In the genomic region with DNA sequence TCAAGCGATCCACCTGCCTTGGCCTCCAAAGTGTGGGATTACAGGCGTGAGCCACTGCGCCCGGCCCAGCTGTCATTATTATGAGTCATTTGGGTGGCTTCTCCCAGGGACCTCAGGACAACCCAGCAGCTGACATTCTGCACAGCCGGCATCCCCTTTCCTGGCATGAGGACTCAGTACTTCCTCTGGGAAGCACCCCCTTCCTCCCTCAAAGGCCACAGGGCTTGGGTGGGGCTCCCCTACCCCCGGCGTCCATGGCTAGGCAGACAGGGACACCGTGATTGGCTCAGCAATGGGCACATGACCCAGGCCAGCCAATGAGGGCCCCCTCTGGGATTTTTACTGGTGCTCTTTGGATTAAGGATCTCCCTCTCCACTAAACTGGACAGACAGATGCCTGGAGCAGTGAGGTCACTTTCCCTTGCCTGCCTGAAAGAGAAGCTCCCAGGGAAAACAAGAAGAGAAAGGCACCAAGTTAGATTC, we compare ENCODE assay signal across 1 cellular context.
A peak's percentile ranks its signal among the peaks of the same experiment; 100 is the strongest.
TF ChIP-seq lines count a peak whose summit lies in the region.

No MANE protein-coding gene starts in this region.

TF ChIP-seq in K562, 482 proteins besides CTCF, POLR2A, EP300 and RAD21 (continues in another document):
- TF ChIP-seq SUPT5H (IDR thresholded peaks at IDR 0.05) (no peak), CEBPG (CRISPR knock-in tag; IDR thresholded peaks at IDR 0.05) (no peak), CEBPG (tag; conservative IDR thresholded peaks at IDR 0.05 in 1 of 2, IDR thresholded peaks at IDR 0.05 in 1 of 2) (no peak), ZBTB7A (IDR thresholded peaks at IDR 0.05; ENCODE audit: borderline replicate concordance, control insufficient read depth, low read depth, low read length) (no peak), FOXJ2 (tag; IDR thresholded peaks at IDR 0.05) (no peak), ARID2 (IDR thresholded peaks at IDR 0.05) (no peak), XRCC3 (IDR thresholded peaks at IDR 0.05) (no peak), RBM22 (IDR thresholded peaks at IDR 0.05; ENCODE audit: low read depth, low read length, poor library complexity, severe bottlenecking) (no peak), KDM5B (IDR thresholded peaks at IDR 0.05; ENCODE audit: insufficient replicate concordance, low read depth, low read length) (no peak), ASH1L (IDR thresholded peaks at IDR 0.05; ENCODE audit: borderline replicate concordance, low read depth, partially characterized antibody) (peak; percentile 31), SMARCC2 (IDR thresholded peaks at IDR 0.05; ENCODE audit: low read depth) (no peak), TFAM (CRISPR knock-in tag; conservative IDR thresholded peaks at IDR 0.05) (no peak), WHSC1 (IDR thresholded peaks at IDR 0.05; ENCODE audit: low read length) (no peak), ELF1 (tag; IDR thresholded peaks at IDR 0.05) (no peak), ZNF431 (CRISPR knock-in tag; IDR thresholded peaks at IDR 0.05) (no peak), CBFA2T2 (conservative IDR thresholded peaks at IDR 0.05) (peak; percentile 36; the same call in 1 of the 2 replicates), BRD4 (IDR thresholded peaks at IDR 0.05) (no peak), IRF2 (CRISPR knock-in tag; IDR thresholded peaks at IDR 0.05) (no peak), SREBF2 (CRISPR knock-in tag; IDR thresholded peaks at IDR 0.05) (no peak), RAD51 (IDR thresholded peaks at IDR 0.05; ENCODE audit: borderline replicate concordance, low read depth) (peak; percentile 87), CREM (IDR thresholded peaks at IDR 0.05; ENCODE audit: low read depth) (no peak), CBX5 (IDR thresholded peaks at IDR 0.05; ENCODE audit: borderline replicate concordance, low read depth) (no peak), COPS2 (conservative IDR thresholded peaks at IDR 0.05) (no peak), PHB (CRISPR knock-in tag; IDR thresholded peaks at IDR 0.05) (no peak), NFIX (CRISPR knock-in tag; IDR thresholded peaks at IDR 0.05; ENCODE audit: low read depth) (no peak), MAZ (CRISPR knock-in tag; conservative IDR thresholded peaks at IDR 0.05 in 1 of 2, IDR thresholded peaks at IDR 0.05 in 1 of 2) (no peak), SRSF7 (optimal IDR thresholded peaks at IDR 0.05; ENCODE audit: low read depth, low read length) (no peak), HNRNPL (IDR thresholded peaks at IDR 0.05; ENCODE audit: low read depth, low read length) (no peak), ILK (tag; IDR thresholded peaks at IDR 0.05; ENCODE audit: borderline replicate concordance, low read depth) (no peak), DACH1 (IDR thresholded peaks at IDR 0.05; ENCODE audit: partially characterized antibody) (no peak), PYGO2 (tag; IDR thresholded peaks at IDR 0.05) (no peak)
- TF ChIP-seq, protein P1, sequence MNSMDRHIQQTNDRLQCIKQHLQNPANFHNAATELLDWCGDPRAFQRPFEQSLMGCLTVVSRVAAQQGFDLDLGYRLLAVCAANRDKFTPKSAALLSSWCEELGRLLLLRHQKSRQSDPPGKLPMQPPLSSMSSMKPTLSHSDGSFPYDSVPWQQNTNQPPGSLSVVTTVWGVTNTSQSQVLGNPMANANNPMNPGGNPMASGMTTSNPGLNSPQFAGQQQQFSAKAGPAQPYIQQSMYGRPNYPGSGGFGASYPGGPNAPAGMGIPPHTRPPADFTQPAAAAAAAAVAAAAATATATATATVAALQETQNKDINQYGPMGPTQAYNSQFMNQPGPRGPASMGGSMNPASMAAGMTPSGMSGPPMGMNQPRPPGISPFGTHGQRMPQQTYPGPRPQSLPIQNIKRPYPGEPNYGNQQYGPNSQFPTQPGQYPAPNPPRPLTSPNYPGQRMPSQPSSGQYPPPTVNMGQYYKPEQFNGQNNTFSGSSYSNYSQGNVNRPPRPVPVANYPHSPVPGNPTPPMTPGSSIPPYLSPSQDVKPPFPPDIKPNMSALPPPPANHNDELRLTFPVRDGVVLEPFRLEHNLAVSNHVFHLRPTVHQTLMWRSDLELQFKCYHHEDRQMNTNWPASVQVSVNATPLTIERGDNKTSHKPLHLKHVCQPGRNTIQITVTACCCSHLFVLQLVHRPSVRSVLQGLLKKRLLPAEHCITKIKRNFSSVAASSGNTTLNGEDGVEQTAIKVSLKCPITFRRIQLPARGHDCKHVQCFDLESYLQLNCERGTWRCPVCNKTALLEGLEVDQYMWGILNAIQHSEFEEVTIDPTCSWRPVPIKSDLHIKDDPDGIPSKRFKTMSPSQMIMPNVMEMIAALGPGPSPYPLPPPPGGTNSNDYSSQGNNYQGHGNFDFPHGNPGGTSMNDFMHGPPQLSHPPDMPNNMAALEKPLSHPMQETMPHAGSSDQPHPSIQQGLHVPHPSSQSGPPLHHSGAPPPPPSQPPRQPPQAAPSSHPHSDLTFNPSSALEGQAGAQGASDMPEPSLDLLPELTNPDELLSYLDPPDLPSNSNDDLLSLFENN (IDR thresholded peaks at IDR 0.05; ENCODE audit: low read depth in 2 of 2, low read length in 2 of 2) = no peak
- TF ChIP-seq, protein P2, sequence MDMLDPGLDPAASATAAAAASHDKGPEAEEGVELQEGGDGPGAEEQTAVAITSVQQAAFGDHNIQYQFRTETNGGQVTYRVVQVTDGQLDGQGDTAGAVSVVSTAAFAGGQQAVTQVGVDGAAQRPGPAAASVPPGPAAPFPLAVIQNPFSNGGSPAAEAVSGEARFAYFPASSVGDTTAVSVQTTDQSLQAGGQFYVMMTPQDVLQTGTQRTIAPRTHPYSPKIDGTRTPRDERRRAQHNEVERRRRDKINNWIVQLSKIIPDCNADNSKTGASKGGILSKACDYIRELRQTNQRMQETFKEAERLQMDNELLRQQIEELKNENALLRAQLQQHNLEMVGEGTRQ (CRISPR knock-in tag; IDR thresholded peaks at IDR 0.05) = peak; percentile 94
- TF ChIP-seq, protein P3, sequence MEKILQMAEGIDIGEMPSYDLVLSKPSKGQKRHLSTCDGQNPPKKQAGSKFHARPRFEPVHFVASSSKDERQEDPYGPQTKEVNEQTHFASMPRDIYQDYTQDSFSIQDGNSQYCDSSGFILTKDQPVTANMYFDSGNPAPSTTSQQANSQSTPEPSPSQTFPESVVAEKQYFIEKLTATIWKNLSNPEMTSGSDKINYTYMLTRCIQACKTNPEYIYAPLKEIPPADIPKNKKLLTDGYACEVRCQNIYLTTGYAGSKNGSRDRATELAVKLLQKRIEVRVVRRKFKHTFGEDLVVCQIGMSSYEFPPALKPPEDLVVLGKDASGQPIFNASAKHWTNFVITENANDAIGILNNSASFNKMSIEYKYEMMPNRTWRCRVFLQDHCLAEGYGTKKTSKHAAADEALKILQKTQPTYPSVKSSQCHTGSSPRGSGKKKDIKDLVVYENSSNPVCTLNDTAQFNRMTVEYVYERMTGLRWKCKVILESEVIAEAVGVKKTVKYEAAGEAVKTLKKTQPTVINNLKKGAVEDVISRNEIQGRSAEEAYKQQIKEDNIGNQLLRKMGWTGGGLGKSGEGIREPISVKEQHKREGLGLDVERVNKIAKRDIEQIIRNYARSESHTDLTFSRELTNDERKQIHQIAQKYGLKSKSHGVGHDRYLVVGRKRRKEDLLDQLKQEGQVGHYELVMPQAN (IDR thresholded peaks at IDR 0.05; ENCODE audit: borderline replicate concordance) = no peak
- TF ChIP-seq, protein P4, sequence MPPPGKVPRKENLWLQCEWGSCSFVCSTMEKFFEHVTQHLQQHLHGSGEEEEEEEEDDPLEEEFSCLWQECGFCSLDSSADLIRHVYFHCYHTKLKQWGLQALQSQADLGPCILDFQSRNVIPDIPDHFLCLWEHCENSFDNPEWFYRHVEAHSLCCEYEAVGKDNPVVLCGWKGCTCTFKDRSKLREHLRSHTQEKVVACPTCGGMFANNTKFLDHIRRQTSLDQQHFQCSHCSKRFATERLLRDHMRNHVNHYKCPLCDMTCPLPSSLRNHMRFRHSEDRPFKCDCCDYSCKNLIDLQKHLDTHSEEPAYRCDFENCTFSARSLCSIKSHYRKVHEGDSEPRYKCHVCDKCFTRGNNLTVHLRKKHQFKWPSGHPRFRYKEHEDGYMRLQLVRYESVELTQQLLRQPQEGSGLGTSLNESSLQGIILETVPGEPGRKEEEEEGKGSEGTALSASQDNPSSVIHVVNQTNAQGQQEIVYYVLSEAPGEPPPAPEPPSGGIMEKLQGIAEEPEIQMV (tag; conservative IDR thresholded peaks at IDR 0.05; ENCODE audit: low read depth) = no peak
- TF ChIP-seq, protein P5, sequence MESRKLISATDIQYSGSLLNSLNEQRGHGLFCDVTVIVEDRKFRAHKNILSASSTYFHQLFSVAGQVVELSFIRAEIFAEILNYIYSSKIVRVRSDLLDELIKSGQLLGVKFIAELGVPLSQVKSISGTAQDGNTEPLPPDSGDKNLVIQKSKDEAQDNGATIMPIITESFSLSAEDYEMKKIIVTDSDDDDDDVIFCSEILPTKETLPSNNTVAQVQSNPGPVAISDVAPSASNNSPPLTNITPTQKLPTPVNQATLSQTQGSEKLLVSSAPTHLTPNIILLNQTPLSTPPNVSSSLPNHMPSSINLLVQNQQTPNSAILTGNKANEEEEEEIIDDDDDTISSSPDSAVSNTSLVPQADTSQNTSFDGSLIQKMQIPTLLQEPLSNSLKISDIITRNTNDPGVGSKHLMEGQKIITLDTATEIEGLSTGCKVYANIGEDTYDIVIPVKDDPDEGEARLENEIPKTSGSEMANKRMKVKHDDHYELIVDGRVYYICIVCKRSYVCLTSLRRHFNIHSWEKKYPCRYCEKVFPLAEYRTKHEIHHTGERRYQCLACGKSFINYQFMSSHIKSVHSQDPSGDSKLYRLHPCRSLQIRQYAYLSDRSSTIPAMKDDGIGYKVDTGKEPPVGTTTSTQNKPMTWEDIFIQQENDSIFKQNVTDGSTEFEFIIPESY (CRISPR knock-in tag; IDR thresholded peaks at IDR 0.05) = peak; percentile 41; the same call in 1 of the 2 replicates
- TF ChIP-seq, protein P6, sequence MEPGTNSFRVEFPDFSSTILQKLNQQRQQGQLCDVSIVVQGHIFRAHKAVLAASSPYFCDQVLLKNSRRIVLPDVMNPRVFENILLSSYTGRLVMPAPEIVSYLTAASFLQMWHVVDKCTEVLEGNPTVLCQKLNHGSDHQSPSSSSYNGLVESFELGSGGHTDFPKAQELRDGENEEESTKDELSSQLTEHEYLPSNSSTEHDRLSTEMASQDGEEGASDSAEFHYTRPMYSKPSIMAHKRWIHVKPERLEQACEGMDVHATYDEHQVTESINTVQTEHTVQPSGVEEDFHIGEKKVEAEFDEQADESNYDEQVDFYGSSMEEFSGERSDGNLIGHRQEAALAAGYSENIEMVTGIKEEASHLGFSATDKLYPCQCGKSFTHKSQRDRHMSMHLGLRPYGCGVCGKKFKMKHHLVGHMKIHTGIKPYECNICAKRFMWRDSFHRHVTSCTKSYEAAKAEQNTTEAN (CRISPR knock-in tag; IDR thresholded peaks at IDR 0.05) = no peak
- TF ChIP-seq, protein P7, sequence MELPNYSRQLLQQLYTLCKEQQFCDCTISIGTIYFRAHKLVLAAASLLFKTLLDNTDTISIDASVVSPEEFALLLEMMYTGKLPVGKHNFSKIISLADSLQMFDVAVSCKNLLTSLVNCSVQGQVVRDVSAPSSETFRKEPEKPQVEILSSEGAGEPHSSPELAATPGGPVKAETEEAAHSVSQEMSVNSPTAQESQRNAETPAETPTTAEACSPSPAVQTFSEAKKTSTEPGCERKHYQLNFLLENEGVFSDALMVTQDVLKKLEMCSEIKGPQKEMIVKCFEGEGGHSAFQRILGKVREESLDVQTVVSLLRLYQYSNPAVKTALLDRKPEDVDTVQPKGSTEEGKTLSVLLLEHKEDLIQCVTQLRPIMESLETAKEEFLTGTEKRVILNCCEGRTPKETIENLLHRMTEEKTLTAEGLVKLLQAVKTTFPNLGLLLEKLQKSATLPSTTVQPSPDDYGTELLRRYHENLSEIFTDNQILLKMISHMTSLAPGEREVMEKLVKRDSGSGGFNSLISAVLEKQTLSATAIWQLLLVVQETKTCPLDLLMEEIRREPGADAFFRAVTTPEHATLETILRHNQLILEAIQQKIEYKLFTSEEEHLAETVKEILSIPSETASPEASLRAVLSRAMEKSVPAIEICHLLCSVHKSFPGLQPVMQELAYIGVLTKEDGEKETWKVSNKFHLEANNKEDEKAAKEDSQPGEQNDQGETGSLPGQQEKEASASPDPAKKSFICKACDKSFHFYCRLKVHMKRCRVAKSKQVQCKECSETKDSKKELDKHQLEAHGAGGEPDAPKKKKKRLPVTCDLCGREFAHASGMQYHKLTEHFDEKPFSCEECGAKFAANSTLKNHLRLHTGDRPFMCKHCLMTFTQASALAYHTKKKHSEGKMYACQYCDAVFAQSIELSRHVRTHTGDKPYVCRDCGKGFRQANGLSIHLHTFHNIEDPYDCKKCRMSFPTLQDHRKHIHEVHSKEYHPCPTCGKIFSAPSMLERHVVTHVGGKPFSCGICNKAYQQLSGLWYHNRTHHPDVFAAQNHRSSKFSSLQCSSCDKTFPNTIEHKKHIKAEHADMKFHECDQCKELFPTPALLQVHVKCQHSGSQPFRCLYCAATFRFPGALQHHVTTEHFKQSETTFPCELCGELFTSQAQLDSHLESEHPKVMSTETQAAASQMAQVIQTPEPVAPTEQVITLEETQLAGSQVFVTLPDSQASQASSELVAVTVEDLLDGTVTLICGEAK (IDR thresholded peaks at IDR 0.05) = no peak
- TF ChIP-seq, protein P7 (CRISPR knock-in tag; IDR thresholded peaks at IDR 0.05) = no peak
- TF ChIP-seq, protein P8, sequence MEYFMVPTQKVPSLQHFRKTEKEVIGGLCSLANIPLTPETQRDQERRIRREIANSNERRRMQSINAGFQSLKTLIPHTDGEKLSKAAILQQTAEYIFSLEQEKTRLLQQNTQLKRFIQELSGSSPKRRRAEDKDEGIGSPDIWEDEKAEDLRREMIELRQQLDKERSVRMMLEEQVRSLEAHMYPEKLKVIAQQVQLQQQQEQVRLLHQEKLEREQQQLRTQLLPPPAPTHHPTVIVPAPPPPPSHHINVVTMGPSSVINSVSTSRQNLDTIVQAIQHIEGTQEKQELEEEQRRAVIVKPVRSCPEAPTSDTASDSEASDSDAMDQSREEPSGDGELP (CRISPR knock-in tag; IDR thresholded peaks at IDR 0.05; ENCODE audit: borderline replicate concordance) = peak; percentile 72; the same call in 1 of the 2 replicates
